In the genomic region with DNA sequence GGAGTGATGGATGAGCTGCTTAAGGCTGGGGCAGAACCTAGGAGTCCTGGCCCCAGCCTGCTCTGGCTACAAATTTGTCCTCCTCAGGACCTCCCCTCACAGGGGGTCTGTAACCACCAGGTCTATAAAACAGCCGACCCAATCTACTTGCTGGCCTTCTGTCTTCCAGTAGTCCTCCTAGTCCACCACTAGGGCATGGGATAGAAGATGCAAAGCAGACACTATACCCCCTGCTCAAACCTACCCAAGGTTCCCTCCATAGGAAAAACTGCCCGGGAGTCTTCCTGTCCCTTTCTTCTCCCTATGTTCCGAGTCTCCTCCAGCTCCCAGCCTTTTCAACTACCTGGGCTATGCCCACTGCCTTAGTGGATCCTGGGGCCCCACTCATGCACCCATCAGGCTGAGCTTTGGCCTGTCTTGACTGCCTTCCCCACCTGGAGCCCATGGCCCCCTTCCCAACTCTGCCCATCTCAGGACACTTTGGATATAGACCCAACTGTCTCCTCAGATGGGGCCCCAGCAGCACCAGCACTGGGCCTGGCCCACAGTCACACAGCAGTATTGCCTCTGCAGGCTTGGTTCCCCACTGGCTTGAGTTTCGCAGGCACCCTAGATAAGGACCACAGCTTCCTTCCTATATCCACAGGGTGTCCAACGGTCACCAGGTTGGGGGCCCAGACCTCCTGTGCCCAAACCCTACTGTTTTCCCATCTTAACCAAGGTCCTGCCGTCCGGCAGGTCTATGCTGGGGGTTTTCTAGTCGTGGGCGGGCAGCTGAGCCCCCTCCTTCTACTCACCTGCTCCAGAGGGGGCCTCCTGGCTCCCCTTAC, we compare ENCODE assay signal across 8 cellular contexts. TPM values are rescaled to one million over a fixed set of nuclear protein-coding genes. Genes with fewer than 3 reads are reported as not detected.
DNase-seq lines count a peak whose midpoint lies in the region; ATAC-seq, FAIRE-seq and TF ChIP-seq lines count a peak whose summit lies in the region.

No MANE protein-coding gene starts in this region.

- POLR2A ChIA-PET in Panc1 (lab: Charles Lee) = no interaction called here

- CTCF ChIA-PET in Panc1 (lab: Charles Lee) = no interaction called here

- H3K4me3 ChIP-seq in GM12865 (ENCODE audit: low read depth, low read length) = peak overlapping the region; percentile 67
- peak overlapping the region; percentile 65 to 77 for H3K4me3 ChIP-seq in Panc1 (ENCODE audit: low read depth in 2 of 2, low read length in 2 of 2)
- peak overlapping the region; percentile 92 for H3K4me3 ChIP-seq in epithelial cell of esophagus (ENCODE audit: low read length)
- H3K4me3 ChIP-seq in psoas muscle = peak overlapping the region; percentile 76
- H3K4me3 ChIP-seq in small intestine (ENCODE audit: low read depth in 1 of 2, low read length in 2 of 2) = peak overlapping the region in 1 of 2 donors; percentile 51

- H3K9me3 ChIP-seq in Panc1 (ENCODE audit: control insufficient read depth, insufficient read depth, low read depth, low read length) (no peaks in the 10 kb centered on the region), psoas muscle (no peaks in the 10 kb centered on the region), small intestine (ENCODE audit: control insufficient read depth, low read depth) (no peaks in the 10 kb centered on the region)

- TSS peak; percentile 92 for BruUV-seq in Panc1 (replicated peaks; lab: Mats Ljungman, UMichigan)

- FAIRE-seq in H54 (lab: Jason Lieb, UNC) (no peak), small intestine (lab: Jason Lieb, UNC) (no peak)

- intact Hi-C loops in Panc1 (cut with micrococcal nuclease; ENCODE audit: unreplicated experiment) = no loop called here
- intact Hi-C loops in psoas muscle (cut with DNase I) = no loop called here

- peak; percentile 11 for DNase-seq in GM12865 (ENCODE audit: low read depth)
- DNase-seq in Panc1 (ENCODE audit: low read depth, low spot score) = no peak
- no peak for DNase-seq in epithelial cell of esophagus (ENCODE audit: low read depth)
- DNase-seq in psoas muscle = peak in 1 of 2 donors; percentile 61
- no peak for DNase-seq in COR-L47 (lab: John Stamatoyannopoulos, UW)
- DNase-seq in H54 (ENCODE audit: insufficient read length, low spot score) = no peak
- DNase-seq in small intestine = no peak
- DNase-seq in amniotic stem cell (lab: John Stamatoyannopoulos, UW) = no peak

- H3K27me3 ChIP-seq in Panc1 (ENCODE audit: control insufficient read depth, insufficient read depth, low read length) (no peaks in the 10 kb centered on the region), psoas muscle (ENCODE audit: insufficient read depth in 3 of 3, low read length in 2 of 3) (no peaks in the 10 kb centered on the region), small intestine (ENCODE audit: control insufficient read depth in 2 of 2, insufficient read depth in 2 of 2, low read length in 2 of 2) (no peaks in the 10 kb centered on the region)

- H3K27ac ChIP-seq in Panc1 (ENCODE audit: low read length) = peak overlapping the region; percentile 65
- H3K27ac ChIP-seq in psoas muscle = peak overlapping the region; percentile 87
- H3K27ac ChIP-seq in small intestine (ENCODE audit: low read depth in 1 of 2, low read length in 1 of 2) = peak overlapping the region in 1 of 2 donors; percentile 90

- TF ChIP-seq CTCF in GM12865 (IDR thresholded peaks at IDR 0.05; ENCODE audit: insufficient read depth, low read depth, low read length, missing control alignments) (no peak), Panc1 (IDR thresholded peaks at IDR 0.05) (no peak), epithelial cell of esophagus (IDR thresholded peaks at IDR 0.05; ENCODE audit: insufficient read depth, low read depth, low read length, missing control alignments) (peak; percentile 38), psoas muscle (IDR thresholded peaks at IDR 0.05) (no peak)

- WGBS in psoas muscle, 3 donors = 45 to 48% (median 46%) methylated on average over 9 of the region's 9 CpGs
- 48 to 50% (median 48%) methylated on average over 9 of the region's 9 CpGs for WGBS in small intestine, 3 donors

- ATAC-seq in Panc1 (no peak), psoas muscle (no peak)

- in situ Hi-C loops in Panc1 (cut with HindIII; ENCODE audit: low pct_unique_long_range_greater_than_20kb, low sequenced_read_pairs) = no loop called here

- TF ChIP-seq POLR2A in H54 (IDR thresholded peaks at IDR 0.05; ENCODE audit: low read depth, low read length) = no peak

- H3K4me1 ChIP-seq in Panc1 (ENCODE audit: control insufficient read depth, insufficient read depth, low read length) = peaks cover 4% of the 10 kb centered on the region
- peaks cover 31% of the 10 kb centered on the region for H3K4me1 ChIP-seq in psoas muscle
- H3K4me1 ChIP-seq in small intestine (ENCODE audit: control insufficient read depth in 2 of 2, insufficient read depth in 1 of 2, low read depth in 1 of 2, low read length in 1 of 2) = peaks cover 7 to 9% of the 10 kb centered on the region in 2 donors

- H3K36me3 ChIP-seq in Panc1 (ENCODE audit: control insufficient read depth, insufficient read depth, low read length) (no peaks in the 10 kb centered on the region), psoas muscle (ENCODE audit: insufficient read depth in 1 of 2, low read depth in 1 of 2) (peaks cover 0 to 6% of the 10 kb centered on the region in 2 donors), small intestine (ENCODE audit: control insufficient read depth in 2 of 2, insufficient read depth in 2 of 2, low read length in 2 of 2) (no peaks in the 10 kb centered on the region)

RNA-seq across cellular contexts. Expression of gene HYAL3, which starts 1.1 kb away (rescaled TPM):
- 3.9 TPM for total RNA-seq in Panc1 (2021; ENCODE audit: unreplicated experiment)
- polyA plus RNA-seq in Panc1 (2012; ENCODE audit: insufficient read length) = 3.4 TPM
- 1 to 10 TPM in 1 of 4 donors, under 1 TPM in 3; 0.28 to 2.1 (median 0.65) TPM for total RNA-seq in psoas muscle
- polyA plus RNA-seq in psoas muscle = 1 to 10 TPM in 2 of 3 donors, under 1 TPM in 1; 0.23 to 3.4 (median 1.2) TPM
- polyA plus RNA-seq in small intestine = 1 to 10 TPM; 1.6 to 4.1 (median 2.7) TPM

RNA-seq across cellular contexts. Expression of gene NAA80, which starts 1.1 kb away (rescaled TPM):
- total RNA-seq in Panc1 (2021; ENCODE audit: unreplicated experiment) = 7.2 TPM
- 5.5 TPM for polyA plus RNA-seq in Panc1 (2012; ENCODE audit: insufficient read length)
- 1 to 10 TPM; 7.9 to 9.7 (median 8.3) TPM for total RNA-seq in psoas muscle
- 10 to 100 TPM in 1 of 3 donors, 1 to 10 TPM in 2; 6.8 to 12.8 (median 10.0) TPM for polyA plus RNA-seq in psoas muscle
- 1 to 10 TPM; 2.4 to 8.5 (median 6.5) TPM for polyA plus RNA-seq in small intestine

RNA-seq across cellular contexts. Expression of gene HYAL1, which starts 5.3 kb away (rescaled TPM):
- total RNA-seq in Panc1 (2021; ENCODE audit: unreplicated experiment) = 0.18 TPM
- 0.24 TPM for polyA plus RNA-seq in Panc1 (2012; ENCODE audit: insufficient read length)
- total RNA-seq in psoas muscle = 10 to 100 TPM in 3 of 4 donors, 1 to 10 TPM in 1; 8.5 to 20.8 (median 13.7) TPM
- polyA plus RNA-seq in psoas muscle = 10 to 100 TPM in 2 of 3 donors, 1 to 10 TPM in 1; 9.5 to 15.1 (median 13.8) TPM
- 10 to 100 TPM in 1 of 3 donors, 1 to 10 TPM in 2; 1.1 to 11.1 (median 4.5) TPM for polyA plus RNA-seq in small intestine

RNA-seq across cellular contexts. Expression of gene IFRD2, which starts 5.9 kb away (rescaled TPM):
- total RNA-seq in Panc1 (2021; ENCODE audit: unreplicated experiment) (111 TPM), psoas muscle (100 to 1,000 TPM in 3 of 4 donors, 10 to 100 TPM in 1; 77.2 to 145 (median 119) TPM)
- 113 TPM for polyA plus RNA-seq in Panc1 (2012; ENCODE audit: insufficient read length)
- polyA plus RNA-seq in psoas muscle (100 to 1,000 TPM; 129 to 175 (median 151) TPM), small intestine (10 to 100 TPM; 65.8 to 93.4 (median 76.2) TPM)

RNA-seq across cellular contexts. Expression of gene LSMEM2, which starts 19.2 kb away (rescaled TPM):
- total RNA-seq in Panc1 (2021; ENCODE audit: unreplicated experiment) = not detected
- polyA plus RNA-seq in Panc1 (2012; ENCODE audit: insufficient read length) = not detected
- total RNA-seq in psoas muscle = 10 to 100 TPM in 1 of 4 donors, 1 to 10 TPM in 2, under 1 TPM in 1; 0.84 to 13.1 (median 1.1) TPM
- polyA plus RNA-seq in psoas muscle = 1 to 10 TPM in 1 of 3 donors, under 1 TPM in 2; 0.61 to 1.6 (median 0.66) TPM
- polyA plus RNA-seq in small intestine = under 1 TPM in 2 of 3 donors, not detected in 1; 0.21 to 0.54 TPM
